ENCODE assay signal across 8 cellular contexts in genomic region chr6:14121936-14122344, GRCh38. TPM values are rescaled to one million over a fixed set of nuclear protein-coding genes. Genes with fewer than 3 reads are reported as not detected.
DNase-seq lines count a peak whose midpoint lies in the region; ATAC-seq, FAIRE-seq and TF ChIP-seq lines count a peak whose summit lies in the region.

No MANE protein-coding gene starts in this region.

- H3K27me3 ChIP-seq in DOHH2 (ENCODE audit: control insufficient read depth, low read length): no peaks in the 10 kb centered on the region

- no peaks in the 10 kb centered on the region for H3K9me3 Mint-ChIP-seq in activated naive CD8-positive, alpha-beta T cell (ENCODE audit: low read depth)

- TF ChIP-seq CTCF in DOHH2 (IDR thresholded peaks at IDR 0.05; ENCODE audit: low read depth, low read length, poor library complexity, severe bottlenecking): no peak

- H3K36me3 Mint-ChIP-seq in activated naive CD8-positive, alpha-beta T cell: peaks cover 19% of the 10 kb centered on the region

- H3K27me3 Mint-ChIP-seq in activated naive CD8-positive, alpha-beta T cell: no peaks in the 10 kb centered on the region

- peak overlapping the region; percentile 61 for H3K27ac Mint-ChIP-seq in activated naive CD8-positive, alpha-beta T cell

- peak; percentile 69 for ATAC-seq in GM19452 (IDR thresholded peaks at IDR 0.05; ENCODE audit: unreplicated experiment)
- peak; percentile 51 for ATAC-seq in HG03457 (IDR thresholded peaks at IDR 0.05; ENCODE audit: unreplicated experiment)

- peaks cover 24% of the 10 kb centered on the region for H3F3A ChIP-seq in DOHH2 (ENCODE audit: control insufficient read depth, insufficient read depth)

- H3K4me3 Mint-ChIP-seq in activated naive CD8-positive, alpha-beta T cell: peak overlapping the region; percentile 21

- peak overlapping the region; percentile 95 for H3K4me3 ChIP-seq in DOHH2 (ENCODE audit: low read length)

- FAIRE-seq in urothelium cell line (lab: Jason Lieb, UNC): no peak

- peaks cover 93% of the 10 kb centered on the region for H3K79me2 ChIP-seq in DOHH2 (ENCODE audit: control insufficient read depth, low read length)

- H3K4me2 ChIP-seq in DOHH2 (ENCODE audit: low read length): peak overlapping the region; percentile 81

- H3K4me1 ChIP-seq in DOHH2 (ENCODE audit: control insufficient read depth, low read length): peaks cover 82% of the 10 kb centered on the region

- H3K9me3 ChIP-seq in DOHH2 (ENCODE audit: control insufficient read depth, insufficient read depth, low read length): no peaks in the 10 kb centered on the region

- peak overlapping the region; percentile 77 for H3K27ac ChIP-seq in DOHH2 (ENCODE audit: low read depth, low read length)

- peaks cover 91% of the 10 kb centered on the region for H3K36me3 ChIP-seq in DOHH2 (ENCODE audit: control insufficient read depth, low read length)

- DNase-seq in urothelium cell line (ENCODE audit: low spot score): no peak
- no peak for DNase-seq in SK-N-DZ (ENCODE audit: low spot score)
- DNase-seq in epidermal melanocyte (ENCODE audit: insufficient read length, low spot score): no peak
- DNase-seq in HK-2 (ENCODE audit: unreplicated experiment): no peak

- no peaks in the 10 kb centered on the region for H3K9me2 ChIP-seq in DOHH2 (replicated peaks; ENCODE audit: control insufficient read depth, low read length)

- H4K20me1 ChIP-seq in DOHH2 (ENCODE audit: control insufficient read depth, insufficient read depth, low read depth, low read length): peaks cover 12% of the 10 kb centered on the region

- H3K4me1 Mint-ChIP-seq in activated naive CD8-positive, alpha-beta T cell (ENCODE audit: low read depth): peaks cover 46% of the 10 kb centered on the region

RNA-seq across cellular contexts. Expression of gene CD83, which starts 4.4 kb away (rescaled TPM):
- polyA plus RNA-seq in SK-N-DZ (2014; cell fraction: cytosol; rRNA removed): 9.5 and 12.9 TPM in 2 replicates
- 4.9 and 7.1 TPM in 2 replicates for polyA plus RNA-seq in SK-N-DZ (2014; cell fraction: nucleus; rRNA removed)
